ENCODE assay signal across 13 cellular contexts in the genomic region with DNA sequence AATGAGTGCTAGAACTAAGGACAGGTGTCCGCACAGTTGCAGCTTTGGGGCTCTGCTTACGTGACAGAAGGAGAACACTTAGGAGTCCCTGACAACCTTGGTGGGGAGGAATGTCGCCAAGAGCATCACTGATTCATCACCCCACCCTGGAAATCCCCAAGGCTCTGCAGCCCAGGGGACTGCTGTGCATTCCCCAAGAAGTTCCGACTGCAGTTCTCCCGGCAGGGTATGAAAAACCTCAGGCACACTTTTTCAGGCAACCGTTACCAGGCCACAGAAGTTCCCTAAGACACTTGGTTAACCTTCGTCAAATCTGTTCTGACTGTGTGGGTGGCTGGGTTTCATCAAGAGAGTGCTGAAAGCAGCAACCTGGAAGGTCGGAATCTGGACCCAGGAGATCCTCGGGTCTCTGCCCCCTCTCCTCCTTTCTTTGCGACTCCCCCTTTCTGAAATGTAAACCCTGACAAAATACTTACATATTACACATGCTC.
DNase-seq lines count a peak whose midpoint lies in the region; ATAC-seq and TF ChIP-seq lines count a peak whose summit lies in the region.
"Had no signal": no experiment of that assay in that cellular context is flagged by ENCODE, and none has a peak within 500 bp of the region (broad histone marks: within the 10 kb centered on the region; RNA-seq: fewer than 3 reads in every experiment).

No MANE protein-coding gene starts in this region.

- DNase-seq in activated naive CD4-positive, alpha-beta T cell treated with anti-CD3 and anti-CD28 coated beads for 36 hours = peak; percentile 35
- no peak for DNase-seq in activated naive CD4-positive, alpha-beta T cell treated with anti-CD3 and anti-CD28 coated beads, Interleukin-2, amount 50 U/mL, for 16 hours
- no peak for DNase-seq in GM23338 (ENCODE audit: low spot score)
- DNase-seq in T-helper 22 cell (ENCODE audit: low read depth) = peak; percentile 13
- peak; percentile 56 for DNase-seq in stimulated activated CD8-positive, alpha-beta memory T cell treated with anti-CD3 and anti-CD28 coated beads, Interleukin-4, amount 100 ng/mL, for 48 hours
- no peak for DNase-seq in CD1c-positive myeloid dendritic cell (ENCODE audit: extremely low spot score)
- DNase-seq in A673 (ENCODE audit: low spot score) = no peak
- DNase-seq: NCI-H1694 treated with DMSO at 0.1 percent for 48 hours, upper lobe of right lung had no signal

- no peak for ATAC-seq in GM23338
- no peak for ATAC-seq in GM21737 (IDR thresholded peaks at IDR 0.05; ENCODE audit: unreplicated experiment)
- ATAC-seq: K562, upper lobe of right lung had no signal

- no peaks in the 10 kb centered on the region for H3K36me3 Mint-ChIP-seq in activated naive CD4-positive, alpha-beta T cell treated with anti-CD3 and anti-CD28 coated beads for 36 hours (ENCODE audit: low read depth)
- H3K36me3 Mint-ChIP-seq in GM23338 (ENCODE audit: low read depth) = no peaks in the 10 kb centered on the region

- no peaks in the 10 kb centered on the region for H3K9me3 ChIP-seq in A673 (ENCODE audit: low read depth, low read length, poor library complexity, severe bottlenecking)
- H3K9me3 ChIP-seq: right atrium auricular region, upper lobe of right lung had no signal

- H3K4me3 Mint-ChIP-seq in activated naive CD4-positive, alpha-beta T cell treated with anti-CD3 and anti-CD28 coated beads for 36 hours = no peak overlapping the region
- H3K4me3 Mint-ChIP-seq in GM23338 = no peak overlapping the region
- H3K4me3 Mint-ChIP-seq: central memory CD8-positive, alpha-beta T cell had no signal

- BruUV-seq in A673 (replicated peaks; lab: Mats Ljungman, UMichigan) = no TSS peak

- no peaks in the 10 kb centered on the region for H3K79me2 ChIP-seq in GM23338 (replicated peaks; ENCODE audit: insufficient read depth)

- H3K4me1 ChIP-seq in GM23338 (ENCODE audit: insufficient read depth) (no peaks in the 10 kb centered on the region), A673 (ENCODE audit: insufficient read depth, low read length, poor library complexity, severe bottlenecking) (no peaks in the 10 kb centered on the region)
- H3K4me1 ChIP-seq: right atrium auricular region, upper lobe of right lung had no signal

- POLR2A ChIA-PET in A673 (lab: Charles Lee; ENCODE audit: low non-redundant PET) = no interaction called here

- 0 out of 2 replicates have a peak, but pooled peaks cover 3% of the 10 kb centered on the region for H3K9me2 ChIP-seq in GM23338 (ENCODE audit: insufficient read depth)

- H4K20me1 ChIP-seq in GM23338 (replicated peaks; ENCODE audit: insufficient read depth) = no peaks in the 10 kb centered on the region

- H3K27me3 Mint-ChIP-seq in activated naive CD4-positive, alpha-beta T cell treated with anti-CD3 and anti-CD28 coated beads for 36 hours (ENCODE audit: low read depth) = no peaks in the 10 kb centered on the region
- peaks cover 7% of the 10 kb centered on the region for H3K27me3 Mint-ChIP-seq in GM23338 (ENCODE audit: insufficient read depth, low read depth, poor library complexity)
- H3K27me3 Mint-ChIP-seq: central memory CD8-positive, alpha-beta T cell had no signal

- CTCF ChIA-PET in activated naive CD4-positive, alpha-beta T cell treated with anti-CD3 and anti-CD28 coated beads for 36 hours (lab: Charles Lee) = interaction anchor here (1.3 to 1.5 kb wide), 2 partner anchors 41 to 74 kb away, joined by 3 to 5 read pairs; no protein-coding TSS in a partner anchor
- CTCF ChIA-PET in A673 (lab: Charles Lee) = no interaction called here

- H3K27ac ChIP-seq in GM23338 (ENCODE audit: low read depth) (no peak overlapping the region), A673 (ENCODE audit: low read depth, low read length, poor library complexity, severe bottlenecking) (no peak overlapping the region)
- H3K27ac ChIP-seq: right atrium auricular region, upper lobe of right lung had no signal

- H3F3A ChIP-seq in GM23338 (replicated peaks; ENCODE audit: low read depth) = no peaks in the 10 kb centered on the region

- peak overlapping the region; percentile 82 for H3K27ac Mint-ChIP-seq in activated naive CD4-positive, alpha-beta T cell treated with anti-CD3 and anti-CD28 coated beads for 36 hours
- no peak overlapping the region for H3K27ac Mint-ChIP-seq in GM23338

- no peak overlapping the region for H3K4me3 ChIP-seq in GM23338
- no peak overlapping the region for H3K4me3 ChIP-seq in A673 (ENCODE audit: low read depth, low read length, poor library complexity, severe bottlenecking)
- H3K4me3 ChIP-seq: K562, right atrium auricular region, upper lobe of right lung had no signal

- intact Hi-C loops in activated naive CD4-positive, alpha-beta T cell treated with anti-CD3 and anti-CD28 coated beads for 36 hours (cut with micrococcal nuclease) = loop anchor here (2.0 kb wide), 2 partner anchors 53 to 325 kb away; partner anchors contain the start of gene DARS1
- intact Hi-C loops in A673 (cut with micrococcal nuclease; ENCODE audit: unreplicated experiment) = no loop called here

- TF ChIP-seq CTCF in GM23338 (conservative IDR thresholded peaks at IDR 0.05; ENCODE audit: low read depth in 2 of 2) = no peak
- no peak for TF ChIP-seq CTCF in A673 (conservative IDR thresholded peaks at IDR 0.05; ENCODE audit: low read depth, low read length)

- H3K9me3 Mint-ChIP-seq in activated naive CD4-positive, alpha-beta T cell treated with anti-CD3 and anti-CD28 coated beads for 36 hours = no peaks in the 10 kb centered on the region
- H3K9me3 Mint-ChIP-seq in GM23338 = no peaks in the 10 kb centered on the region
- H3K9me3 Mint-ChIP-seq: central memory CD8-positive, alpha-beta T cell had no signal

- H3K4me2 ChIP-seq in GM23338 = no peak overlapping the region

- H3K36me3 ChIP-seq in GM23338 (ENCODE audit: insufficient read depth) = no peaks in the 10 kb centered on the region
- no peaks in the 10 kb centered on the region for H3K36me3 ChIP-seq in A673 (ENCODE audit: insufficient read depth, low read length, poor library complexity, severe bottlenecking)
- H3K36me3 ChIP-seq: right atrium auricular region, upper lobe of right lung had no signal

- peaks cover 28% of the 10 kb centered on the region for H3K4me1 Mint-ChIP-seq in activated naive CD4-positive, alpha-beta T cell treated with anti-CD3 and anti-CD28 coated beads for 36 hours (ENCODE audit: low read depth)
- H3K4me1 Mint-ChIP-seq in GM23338 = no peaks in the 10 kb centered on the region

- peak overlapping the region; percentile 52; the same call in 1 of the 2 replicates for H2AFZ ChIP-seq in GM23338

- no peaks in the 10 kb centered on the region for H3K27me3 ChIP-seq in GM23338 (ENCODE audit: insufficient read depth)
- H3K27me3 ChIP-seq in A673 (replicated peaks; ENCODE audit: insufficient read depth, low read depth, low read length, poor library complexity) = peaks cover 3% of the 10 kb centered on the region
- H3K27me3 ChIP-seq: right atrium auricular region, upper lobe of right lung had no signal

TF ChIP-seq in GM23338, 12 proteins besides CTCF, POLR2A, EP300 and RAD21:
- TF ChIP-seq CREB1 (CRISPR knock-in tag; IDR thresholded peaks at IDR 0.05; ENCODE audit: low read depth) = no peak
- TF ChIP-seq JUNB (IDR thresholded peaks at IDR 0.05; ENCODE audit: unreplicated experiment) = no peak
- TF ChIP-seq EZH2phosphoT487 (IDR thresholded peaks at IDR 0.05; ENCODE audit: unreplicated experiment) = no peak
- no peak for TF ChIP-seq REST (IDR thresholded peaks at IDR 0.05; ENCODE audit: unreplicated experiment)
TF ChIP-seq in GM23338: peak in this region for 0.

Comparison
In these comparisons a context has a peak if more than half of its experiments do, and no peak if none do; other contexts are left out.
1. DNase-seq: peak in activated naive CD4-positive, alpha-beta T cell treated with anti-CD3 and anti-CD28 coated beads for 36 hours (single experiment), T-helper 22 cell (single experiment) and stimulated activated CD8-positive, alpha-beta memory T cell treated with anti-CD3 and anti-CD28 coated beads, Interleukin-4, amount 100 ng/mL, for 48 hours (single experiment); none in activated naive CD4-positive, alpha-beta T cell treated with anti-CD3 and anti-CD28 coated beads, Interleukin-2, amount 50 U/mL, for 16 hours (single experiment), GM23338 (single experiment), CD1c-positive myeloid dendritic cell (single experiment) and A673 (single experiment).